Comparison of ENCODE assay signal across 1 cellular context in genomic region chr3:27794211-27794610, GRCh38.
TF ChIP-seq lines count a peak whose summit lies in the region.

No MANE protein-coding gene starts in this region.

TF ChIP-seq in GM23338, 12 proteins besides CTCF, POLR2A, EP300 and RAD21 (continued from another document):
- TF ChIP-seq STAT1 (IDR thresholded peaks at IDR 0.05; ENCODE audit: unreplicated experiment) (no peak), ETS1 (IDR thresholded peaks at IDR 0.05) (no peak), CREB1 (CRISPR knock-in tag; IDR thresholded peaks at IDR 0.05; ENCODE audit: low read depth) (no peak), POLR2AphosphoS5 (IDR thresholded peaks at IDR 0.05; ENCODE audit: low read depth) (no peak)
